In the genomic region with DNA sequence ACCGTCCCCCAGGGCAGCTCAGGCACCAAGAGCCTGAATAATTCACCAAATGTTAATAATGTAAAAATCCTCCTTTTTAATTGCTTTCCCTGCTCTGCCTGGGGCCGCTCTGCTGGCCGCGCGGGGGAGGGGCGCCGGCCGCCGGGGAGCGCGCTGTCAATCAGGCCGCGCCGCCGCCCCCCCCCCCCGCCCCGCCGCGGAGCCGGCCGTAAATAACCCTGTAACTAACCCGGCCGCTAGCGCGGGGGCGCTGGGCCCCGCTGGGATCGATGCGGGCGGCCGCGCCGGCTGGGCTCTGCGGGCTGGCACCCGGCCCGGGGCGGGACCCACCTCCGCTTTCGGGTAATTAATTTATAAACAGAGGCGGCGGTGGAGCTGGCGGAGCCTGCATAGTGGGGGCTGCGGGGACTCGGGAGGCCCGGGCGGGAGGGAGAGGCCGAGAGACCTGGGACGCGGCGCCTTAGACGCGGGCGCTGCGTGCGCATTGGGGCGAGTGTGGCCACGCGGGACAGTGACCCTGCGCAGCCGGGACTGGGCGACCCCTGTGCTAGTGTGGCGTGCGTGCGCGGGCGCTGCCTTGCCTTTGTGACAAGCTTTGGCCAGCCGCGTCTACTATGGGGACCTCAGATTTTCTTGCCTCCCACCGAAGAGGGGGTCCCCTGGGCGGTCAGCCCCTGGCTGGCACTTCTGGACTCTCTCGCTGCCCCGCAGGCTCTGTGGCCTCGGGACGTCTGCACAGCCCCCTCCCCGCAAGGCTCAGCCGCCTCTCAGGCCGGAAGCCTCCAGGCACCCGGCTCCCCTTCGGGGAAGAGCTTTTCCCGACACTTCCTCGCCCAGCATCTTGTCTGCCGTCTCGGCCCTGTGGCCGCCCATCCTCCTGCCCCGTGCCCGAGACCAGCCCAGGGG, we compare ENCODE assay signal across 9 cellular contexts. TPM values are rescaled to one million over a fixed set of nuclear protein-coding genes. Genes with fewer than 3 reads are reported as not detected.
DNase-seq lines count a peak whose midpoint lies in the region; ATAC-seq and TF ChIP-seq lines count a peak whose summit lies in the region.
"Had no signal": no experiment of that assay in that cellular context is flagged by ENCODE, and none has a peak within 500 bp of the region (broad histone marks: within the 10 kb centered on the region; RNA-seq: fewer than 3 reads in every experiment).

No MANE protein-coding gene starts in this region.

- DNase-seq in DMS79 treated with DMSO at 0.1 percent for 48 hours (lab: John Stamatoyannopoulos, UW) (peak; percentile 42), M059J (ENCODE audit: low read depth) (peak; percentile 82), glomerular visceral epithelial cell (ENCODE audit: extremely low spot score) (peak; percentile 72), osteocyte (ENCODE audit: extremely low spot score, unreplicated experiment) (peak; percentile 91)
- DNase-seq in activated CD8-positive, alpha-beta memory T cell treated with anti-CD3 and anti-CD28 coated beads, Interleukin-2, amount 50 U/mL, for 48 hours = peak; percentile 57
- DNase-seq in stimulated activated CD4-positive, alpha-beta T cell treated with anti-CD3 and anti-CD28 coated beads, Interleukin-12 subunit alpha, Interleukin-12 subunit beta, amount 100 ng/mL, for 4 hours = no peak

- H3K9me3 Mint-ChIP-seq in osteocyte (ENCODE audit: unreplicated experiment) = no peaks in the 10 kb centered on the region

- no peaks in the 10 kb centered on the region for H3K36me3 Mint-ChIP-seq in osteocyte (ENCODE audit: unreplicated experiment)

- H3K27me3 Mint-ChIP-seq in osteocyte (ENCODE audit: unreplicated experiment) = no peaks in the 10 kb centered on the region

- TF ChIP-seq CTCF in osteocyte (IDR thresholded peaks at IDR 0.05) = peak; percentile 25

- peaks cover 51% of the 10 kb centered on the region for H3K4me1 Mint-ChIP-seq in osteocyte (ENCODE audit: unreplicated experiment)

- H3K4me3 Mint-ChIP-seq in osteocyte (ENCODE audit: unreplicated experiment) = peak overlapping the region; percentile 64

- peak overlapping the region; percentile 78 for H3K27ac Mint-ChIP-seq in osteocyte (ENCODE audit: unreplicated experiment)

- ATAC-seq in GM21737 (IDR thresholded peaks at IDR 0.05; ENCODE audit: unreplicated experiment) (no peak), HG03045 (IDR thresholded peaks at IDR 0.05; ENCODE audit: unreplicated experiment) (no peak)

RNA-seq across cellular contexts. Expression of gene SAMD11, which starts 16.7 kb away (rescaled TPM):
- total RNA-seq in M059J (2014; rRNA removed; shearing (Covaris generic)) = 30.5 and 59.8 TPM in 2 replicates
- 16.6 and 19.5 TPM in 2 replicates for total RNA-seq in osteocyte
- total RNA-seq: SK-MEL-5 had no signal

RNA-seq across cellular contexts. Expression of gene NOC2L, which starts 18.7 kb away (rescaled TPM):
- total RNA-seq in M059J (2014; rRNA removed; shearing (Covaris generic)) = 60.1 and 102 TPM in 2 replicates
- 60.5 and 63.3 TPM in 2 replicates for total RNA-seq in osteocyte

RNA-seq across cellular contexts. Expression of gene KLHL17, which starts 20.0 kb away (rescaled TPM):
- total RNA-seq in M059J (2014; rRNA removed; shearing (Covaris generic)) = 4.3 and 7.8 TPM in 2 replicates
- 26.6 and 31.7 TPM in 2 replicates for total RNA-seq in osteocyte

RNA-seq across cellular contexts. Expression of gene PLEKHN1, which starts 25.9 kb away (rescaled TPM):
- total RNA-seq in M059J (2014; rRNA removed; shearing (Covaris generic)) = 2.4 and 4.5 TPM in 2 replicates
- total RNA-seq in osteocyte = 0.21 TPM in 2 replicates

RNA-seq across cellular contexts. Expression of gene PERM1, which starts 41.5 kb away (rescaled TPM):
- total RNA-seq in M059J (2014; rRNA removed; shearing (Covaris generic)) = 0.37 and 1.0 TPM in 2 replicates
- total RNA-seq in osteocyte = 0.13 TPM in 1 of 2 replicates, not detected in the other
